8 cellular contexts compared by ENCODE assay signal in the genomic region with DNA sequence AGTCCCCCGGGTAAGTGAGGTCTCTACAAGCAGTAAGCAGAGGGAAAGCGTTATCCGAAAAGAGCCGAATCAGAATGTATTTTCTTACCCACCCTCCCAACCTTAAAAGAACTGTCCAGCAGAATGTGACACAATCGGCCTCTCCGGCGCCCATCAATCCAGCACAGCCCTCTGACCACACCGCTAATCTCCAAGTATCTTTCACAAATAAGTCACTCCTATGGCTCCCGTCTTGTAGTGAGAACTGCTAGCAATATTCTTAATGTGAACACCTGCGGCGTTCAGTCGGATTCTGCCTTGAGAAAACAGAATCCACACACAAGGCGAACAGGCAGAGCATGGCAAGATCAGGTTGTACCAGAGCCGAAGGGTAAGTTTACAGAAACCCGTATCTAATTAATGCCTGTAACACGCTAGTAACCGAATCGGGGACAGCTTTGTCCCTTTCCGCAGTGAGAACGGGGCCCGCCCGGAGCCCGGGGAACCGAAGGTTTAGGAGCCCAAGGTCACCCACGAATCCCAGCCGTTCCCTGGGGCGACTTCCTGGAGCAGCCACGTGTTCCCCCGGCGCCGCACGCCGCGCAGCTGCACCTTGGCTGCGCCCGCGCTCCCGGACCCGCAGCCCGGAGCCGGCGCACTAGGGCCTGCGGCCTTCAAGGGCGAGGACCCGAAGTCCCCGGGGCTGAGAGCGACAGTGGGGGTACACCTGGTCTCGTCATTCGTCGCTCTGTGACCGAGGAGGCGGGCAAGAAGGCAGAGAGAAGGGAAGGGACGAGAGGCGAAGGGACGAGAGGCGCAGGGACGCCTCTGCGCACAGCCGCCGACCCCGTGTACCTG. TPM values are rescaled to one million over a fixed set of nuclear protein-coding genes. Genes with fewer than 3 reads are reported as not detected.
DNase-seq lines count a peak whose midpoint lies in the region; ATAC-seq, FAIRE-seq and TF ChIP-seq lines count a peak whose summit lies in the region.

No MANE protein-coding gene starts in this region.

- peak overlapping the region; percentile 94 for H3K27ac Mint-ChIP-seq in CD8-positive, alpha-beta T cell

- POLR2A ChIA-PET in CD8-positive, alpha-beta T cell (lab: Charles Lee), result interaction anchor here (0.6 to 1.0 kb wide), 3 partner anchors 17 to 106 kb away, joined by 3 read pairs; no protein-coding TSS in a partner anchor

- FAIRE-seq in frontal cortex (lab: Jason Lieb, UNC), result no peak

- peak; percentile 15 to 71 (median 47) for DNase-seq in CD8-positive, alpha-beta T cell
- DNase-seq in HT1080 (ENCODE audit: low read depth) (peak; percentile 62), activated gamma-delta T cell treated with Interleukin-2 at 50 U/mL for 16 hours (peak; percentile 37), frontal cortex (ENCODE audit: low spot score in 2 of 2) (peak; percentile 59 to 64), superior temporal gyrus (ENCODE audit: extremely low spot score) (peak; percentile 66)

- TF ChIP-seq CTCF in CD8-positive, alpha-beta T cell (IDR thresholded peaks at IDR 0.05), result no peak

- ATAC-seq in CD8-positive, alpha-beta T cell, result peak; percentile 43
- peak; percentile 38 for ATAC-seq in GM21367 (IDR thresholded peaks at IDR 0.05; ENCODE audit: unreplicated experiment)

- H3K4me3 ChIP-seq in CD8-positive, alpha-beta T cell (ENCODE audit: low read depth, low read length), result peak overlapping the region; percentile 98
- H3K4me3 ChIP-seq in neuron (ENCODE audit: low read length), result peak overlapping the region; percentile 86

- H3K27me3 Mint-ChIP-seq in CD8-positive, alpha-beta T cell (ENCODE audit: low read depth), result no peaks in the 10 kb centered on the region

- intact Hi-C loops in CD8-positive, alpha-beta T cell (cut with DNase I, micrococcal nuclease), result loop anchor here (5.0 to 10.0 kb wide), 5 partner anchors 174 to 656 kb away; a partner anchor contains a TSS

- H3K9me3 ChIP-seq in CD8-positive, alpha-beta T cell (ENCODE audit: low read length), result no peaks in the 10 kb centered on the region
- no peaks in the 10 kb centered on the region for H3K9me3 ChIP-seq in neuron (ENCODE audit: low read length)

- CTCF ChIA-PET in CD8-positive, alpha-beta T cell (lab: Charles Lee), result interaction anchor here (0.6 to 3.8 kb wide), 3 partner anchors 9 to 115 kb away, joined by 3 to 18 read pairs (median 4); no protein-coding TSS in a partner anchor

- H3K27me3 ChIP-seq in CD8-positive, alpha-beta T cell (ENCODE audit: insufficient read depth, low read length), result no peaks in the 10 kb centered on the region
- no peaks in the 10 kb centered on the region for H3K27me3 ChIP-seq in neuron (ENCODE audit: insufficient read depth, low read length)

- H3K4me3 Mint-ChIP-seq in CD8-positive, alpha-beta T cell, result peak overlapping the region; percentile 97

- H3K9me3 Mint-ChIP-seq in CD8-positive, alpha-beta T cell, result no peaks in the 10 kb centered on the region

- H3K4me1 ChIP-seq in CD8-positive, alpha-beta T cell (ENCODE audit: insufficient read depth, low read length), result peaks cover 33% of the 10 kb centered on the region
- H3K4me1 ChIP-seq in neuron (ENCODE audit: insufficient read depth, low read length), result peaks cover 12% of the 10 kb centered on the region

- H3K27ac ChIP-seq in CD8-positive, alpha-beta T cell (ENCODE audit: low read depth, low read length), result peak overlapping the region; percentile 99

- no peaks in the 10 kb centered on the region for H3K36me3 ChIP-seq in CD8-positive, alpha-beta T cell (ENCODE audit: insufficient read depth, low read length)
- no peaks in the 10 kb centered on the region for H3K36me3 ChIP-seq in neuron (ENCODE audit: insufficient read depth, low read length)

- peak overlapping the region; percentile 98 for H2AFZ ChIP-seq in neuron (ENCODE audit: low read depth, low read length)

- H3K36me3 Mint-ChIP-seq in CD8-positive, alpha-beta T cell, result peaks cover 21% of the 10 kb centered on the region

- H3K4me1 Mint-ChIP-seq in CD8-positive, alpha-beta T cell (ENCODE audit: low read depth), result peaks cover 41% of the 10 kb centered on the region

TF ChIP-seq in PFSK-1, 5 proteins besides CTCF, POLR2A, EP300 and RAD21:
- TF ChIP-seq SIN3A (IDR thresholded peaks at IDR 0.05; ENCODE audit: borderline replicate concordance, insufficient read depth, low read length) (peak; percentile 20; the same call in 1 of the 2 replicates), TAF1 (IDR thresholded peaks at IDR 0.05; ENCODE audit: borderline replicate concordance, insufficient read depth, low read length) (no peak), FOXP2 (optimal IDR thresholded peaks at IDR 0.05; ENCODE audit: borderline replicate concordance, extremely low read depth, extremely low read length, insufficient read depth) (no peak), POLR2AphosphoS5 (IDR thresholded peaks at IDR 0.05; ENCODE audit: low read depth, low read length) (no peak)
- TF ChIP-seq, protein P1, sequence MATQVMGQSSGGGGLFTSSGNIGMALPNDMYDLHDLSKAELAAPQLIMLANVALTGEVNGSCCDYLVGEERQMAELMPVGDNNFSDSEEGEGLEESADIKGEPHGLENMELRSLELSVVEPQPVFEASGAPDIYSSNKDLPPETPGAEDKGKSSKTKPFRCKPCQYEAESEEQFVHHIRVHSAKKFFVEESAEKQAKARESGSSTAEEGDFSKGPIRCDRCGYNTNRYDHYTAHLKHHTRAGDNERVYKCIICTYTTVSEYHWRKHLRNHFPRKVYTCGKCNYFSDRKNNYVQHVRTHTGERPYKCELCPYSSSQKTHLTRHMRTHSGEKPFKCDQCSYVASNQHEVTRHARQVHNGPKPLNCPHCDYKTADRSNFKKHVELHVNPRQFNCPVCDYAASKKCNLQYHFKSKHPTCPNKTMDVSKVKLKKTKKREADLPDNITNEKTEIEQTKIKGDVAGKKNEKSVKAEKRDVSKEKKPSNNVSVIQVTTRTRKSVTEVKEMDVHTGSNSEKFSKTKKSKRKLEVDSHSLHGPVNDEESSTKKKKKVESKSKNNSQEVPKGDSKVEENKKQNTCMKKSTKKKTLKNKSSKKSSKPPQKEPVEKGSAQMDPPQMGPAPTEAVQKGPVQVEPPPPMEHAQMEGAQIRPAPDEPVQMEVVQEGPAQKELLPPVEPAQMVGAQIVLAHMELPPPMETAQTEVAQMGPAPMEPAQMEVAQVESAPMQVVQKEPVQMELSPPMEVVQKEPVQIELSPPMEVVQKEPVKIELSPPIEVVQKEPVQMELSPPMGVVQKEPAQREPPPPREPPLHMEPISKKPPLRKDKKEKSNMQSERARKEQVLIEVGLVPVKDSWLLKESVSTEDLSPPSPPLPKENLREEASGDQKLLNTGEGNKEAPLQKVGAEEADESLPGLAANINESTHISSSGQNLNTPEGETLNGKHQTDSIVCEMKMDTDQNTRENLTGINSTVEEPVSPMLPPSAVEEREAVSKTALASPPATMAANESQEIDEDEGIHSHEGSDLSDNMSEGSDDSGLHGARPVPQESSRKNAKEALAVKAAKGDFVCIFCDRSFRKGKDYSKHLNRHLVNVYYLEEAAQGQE (IDR thresholded peaks at IDR 0.05; ENCODE audit: insufficient read depth in 1 of 2, low read depth in 2 of 2, low read length in 2 of 2), result peak; percentile 54 to 85; a peak in 2 of 4 replicates

RNA-seq across cellular contexts. Expression of a gene that starts 0.7 kb away (rescaled TPM):
- total RNA-seq in CD8-positive, alpha-beta T cell, result 100 to 1,000 TPM; 208 to 218 TPM
- total RNA-seq in HT1080 (2014; rRNA removed; shearing (Covaris generic)), result 408 and 410 TPM in 2 replicates
- polyA plus RNA-seq in HT1080 (2015; cell fraction: cytosol; rRNA removed), result 175 and 181 TPM in 2 replicates
- 611 and 808 TPM in 2 replicates for polyA plus RNA-seq in HT1080 (2015; cell fraction: nucleus; rRNA removed)
- 39.2 TPM for polyA plus RNA-seq in PFSK-1 (2012; ENCODE audit: insufficient read length, low read depth)
- 113 TPM for total RNA-seq in frontal cortex

Comparison
In these comparisons a context has a peak if more than half of its experiments do, and no peak if none do; other contexts are left out.
1. Peak in every context shown above with its lines: DNase-seq, ATAC-seq, H3K4me3 ChIP-seq and H3K27ac ChIP-seq.